ENCODE assay signal across 1 cellular context in the genomic region with DNA sequence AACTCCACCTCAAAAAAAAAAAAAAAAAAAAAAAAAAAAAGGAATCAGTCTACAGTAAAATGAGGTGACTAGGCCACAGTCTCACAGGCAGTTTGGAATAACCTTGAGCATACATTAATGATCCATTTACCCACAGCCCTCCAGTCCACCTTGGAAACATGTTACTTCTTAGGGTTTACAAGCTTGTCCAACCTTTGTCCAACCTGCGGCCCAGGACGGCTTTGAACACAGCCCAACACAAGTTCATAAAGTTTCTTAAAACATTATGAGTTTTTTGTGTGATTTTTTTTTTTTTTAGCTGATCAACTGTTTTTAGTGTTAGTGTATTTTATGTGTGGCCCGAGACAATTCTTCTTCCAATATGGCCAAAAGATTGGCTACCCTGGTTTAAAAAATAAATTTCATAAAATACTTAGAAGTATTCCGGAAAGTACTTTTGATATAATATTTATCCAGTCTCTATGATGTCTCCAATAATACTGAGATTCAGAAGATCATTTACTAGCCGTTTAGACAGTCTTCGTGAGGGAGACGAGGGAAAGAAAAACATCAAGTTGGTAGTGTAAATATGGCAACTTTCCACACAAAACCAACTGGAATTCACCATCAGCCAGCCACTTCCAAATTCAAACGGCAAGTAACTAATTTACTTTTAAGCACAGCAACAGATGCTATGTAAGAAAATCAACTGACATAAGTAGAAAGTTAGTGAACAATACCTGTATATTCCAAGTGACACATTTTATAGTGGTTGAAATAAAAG.
TF ChIP-seq lines count a peak whose summit lies in the region.

No MANE protein-coding gene starts in this region.

TF ChIP-seq in A549, 52 proteins besides CTCF, POLR2A, EP300 and RAD21:
- TF ChIP-seq USF2 (IDR thresholded peaks at IDR 0.05) (no peak), HMGXB4 (CRISPR knock-in tag; IDR thresholded peaks at IDR 0.05; ENCODE audit: borderline replicate concordance) (no peak), REST (IDR thresholded peaks at IDR 0.05) (no peak), RFX5 (IDR thresholded peaks at IDR 0.05) (no peak), EHMT2 (IDR thresholded peaks at IDR 0.05; ENCODE audit: low read depth) (no peak), FOSL2 (IDR thresholded peaks at IDR 0.05) (no peak), FOSL2 (CRISPR knock-in tag; IDR thresholded peaks at IDR 0.05) (no peak), MAZ (IDR thresholded peaks at IDR 0.05; ENCODE audit: borderline replicate concordance, low read depth, low read length) (no peak), ZNF302 (CRISPR knock-in tag; IDR thresholded peaks at IDR 0.05) (no peak), ESRRA (IDR thresholded peaks at IDR 0.05; ENCODE audit: borderline replicate concordance, low read length) (no peak), RARB (CRISPR knock-in tag; IDR thresholded peaks at IDR 0.05) (no peak), NR3C1 (IDR thresholded peaks at IDR 0.05) (no peak), MYC (IDR thresholded peaks at IDR 0.05; ENCODE audit: borderline replicate concordance, low read length) (no peak), ZFP36 (IDR thresholded peaks at IDR 0.05; ENCODE audit: borderline replicate concordance, partially characterized antibody) (no peak), JUNB (IDR thresholded peaks at IDR 0.05) (no peak), POLR2AphosphoS2 (conservative IDR thresholded peaks at IDR 0.05; ENCODE audit: low read length) (no peak), CBX8 (IDR thresholded peaks at IDR 0.05) (no peak), NPAS2 (CRISPR knock-in tag; IDR thresholded peaks at IDR 0.05; ENCODE audit: borderline replicate concordance) (no peak), E2F6 (IDR thresholded peaks at IDR 0.05; ENCODE audit: borderline replicate concordance, low read depth) (no peak)
- TF ChIP-seq, protein P1, sequence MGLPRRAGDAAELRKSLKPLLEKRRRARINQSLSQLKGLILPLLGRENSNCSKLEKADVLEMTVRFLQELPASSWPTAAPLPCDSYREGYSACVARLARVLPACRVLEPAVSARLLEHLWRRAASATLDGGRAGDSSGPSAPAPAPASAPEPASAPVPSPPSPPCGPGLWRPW (IDR thresholded peaks at IDR 0.05): no peak
